Comparison of ENCODE assay signal across 1 cellular context in the genomic region with DNA sequence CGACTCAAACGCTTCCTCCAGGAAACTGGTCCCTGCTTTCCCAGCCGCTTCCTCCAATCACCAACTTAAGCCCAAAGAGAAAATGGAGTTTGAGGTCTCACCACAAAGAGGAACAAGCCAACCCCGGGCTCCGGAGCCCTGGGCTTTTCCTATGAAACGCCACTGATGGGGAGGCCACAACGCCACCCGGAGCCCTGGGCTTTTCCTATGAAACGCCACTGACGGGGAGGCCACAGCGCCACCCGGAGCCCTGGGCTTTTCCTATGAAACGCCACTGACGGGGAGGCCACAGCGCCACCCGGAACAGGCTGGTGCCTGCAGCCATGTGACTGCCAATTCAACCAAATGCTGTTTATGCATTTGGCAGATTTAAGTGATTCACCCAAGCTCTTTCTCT.
TF ChIP-seq lines count a peak whose summit lies in the region.

No MANE protein-coding gene starts in this region.

TF ChIP-seq in GM12878, 131 proteins besides CTCF, POLR2A, EP300 and RAD21 (continued from another document):
- TF ChIP-seq, protein P1, sequence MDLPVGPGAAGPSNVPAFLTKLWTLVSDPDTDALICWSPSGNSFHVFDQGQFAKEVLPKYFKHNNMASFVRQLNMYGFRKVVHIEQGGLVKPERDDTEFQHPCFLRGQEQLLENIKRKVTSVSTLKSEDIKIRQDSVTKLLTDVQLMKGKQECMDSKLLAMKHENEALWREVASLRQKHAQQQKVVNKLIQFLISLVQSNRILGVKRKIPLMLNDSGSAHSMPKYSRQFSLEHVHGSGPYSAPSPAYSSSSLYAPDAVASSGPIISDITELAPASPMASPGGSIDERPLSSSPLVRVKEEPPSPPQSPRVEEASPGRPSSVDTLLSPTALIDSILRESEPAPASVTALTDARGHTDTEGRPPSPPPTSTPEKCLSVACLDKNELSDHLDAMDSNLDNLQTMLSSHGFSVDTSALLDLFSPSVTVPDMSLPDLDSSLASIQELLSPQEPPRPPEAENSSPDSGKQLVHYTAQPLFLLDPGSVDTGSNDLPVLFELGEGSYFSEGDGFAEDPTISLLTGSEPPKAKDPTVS (IDR thresholded peaks at IDR 0.05; ENCODE audit: low read depth, low read length): no peak
- TF ChIP-seq, protein P2, sequence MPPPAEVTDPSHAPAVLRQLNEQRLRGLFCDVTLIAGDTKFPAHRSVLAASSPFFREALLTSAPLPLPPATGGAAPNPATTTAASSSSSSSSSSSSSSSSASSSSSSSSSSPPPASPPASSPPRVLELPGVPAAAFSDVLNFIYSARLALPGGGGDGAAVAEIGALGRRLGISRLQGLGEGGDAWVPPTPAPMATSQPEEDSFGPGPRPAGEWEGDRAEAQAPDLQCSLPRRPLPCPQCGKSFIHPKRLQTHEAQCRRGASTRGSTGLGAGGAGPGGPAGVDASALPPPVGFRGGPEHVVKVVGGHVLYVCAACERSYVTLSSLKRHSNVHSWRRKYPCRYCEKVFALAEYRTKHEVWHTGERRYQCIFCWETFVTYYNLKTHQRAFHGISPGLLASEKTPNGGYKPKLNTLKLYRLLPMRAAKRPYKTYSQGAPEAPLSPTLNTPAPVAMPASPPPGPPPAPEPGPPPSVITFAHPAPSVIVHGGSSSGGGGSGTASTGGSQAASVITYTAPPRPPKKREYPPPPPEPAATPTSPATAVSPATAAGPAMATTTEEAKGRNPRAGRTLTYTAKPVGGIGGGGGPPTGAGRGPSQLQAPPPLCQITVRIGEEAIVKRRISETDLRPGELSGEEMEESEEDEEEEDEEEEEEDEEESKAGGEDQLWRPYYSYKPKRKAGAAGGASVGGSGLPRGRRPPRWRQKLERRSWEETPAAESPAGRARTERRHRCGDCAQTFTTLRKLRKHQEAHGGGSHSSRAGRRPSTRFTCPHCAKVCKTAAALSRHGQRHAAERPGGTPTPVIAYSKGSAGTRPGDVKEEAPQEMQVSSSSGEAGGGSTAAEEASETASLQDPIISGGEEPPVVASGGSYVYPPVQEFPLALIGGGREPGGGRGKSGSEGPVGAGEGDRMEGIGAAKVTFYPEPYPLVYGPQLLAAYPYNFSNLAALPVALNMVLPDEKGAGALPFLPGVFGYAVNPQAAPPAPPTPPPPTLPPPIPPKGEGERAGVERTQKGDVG (CRISPR knock-in tag; IDR thresholded peaks at IDR 0.05): no peak
- no peak for TF ChIP-seq MTA2 (IDR thresholded peaks at IDR 0.05; ENCODE audit: low read depth)
- TF ChIP-seq RFX5 (IDR thresholded peaks at IDR 0.05; ENCODE audit: low read depth, low read length): no peak
- TF ChIP-seq BACH1 (IDR thresholded peaks at IDR 0.05; ENCODE audit: borderline replicate concordance): no peak
- TF ChIP-seq PAX8 (IDR thresholded peaks at IDR 0.05): no peak
- TF ChIP-seq IKZF2 (IDR thresholded peaks at IDR 0.05): no peak
- TF ChIP-seq YBX1 (IDR thresholded peaks at IDR 0.05): no peak
- TF ChIP-seq ATF7 (IDR thresholded peaks at IDR 0.05; ENCODE audit: low read depth): no peak
- TF ChIP-seq, protein P3, sequence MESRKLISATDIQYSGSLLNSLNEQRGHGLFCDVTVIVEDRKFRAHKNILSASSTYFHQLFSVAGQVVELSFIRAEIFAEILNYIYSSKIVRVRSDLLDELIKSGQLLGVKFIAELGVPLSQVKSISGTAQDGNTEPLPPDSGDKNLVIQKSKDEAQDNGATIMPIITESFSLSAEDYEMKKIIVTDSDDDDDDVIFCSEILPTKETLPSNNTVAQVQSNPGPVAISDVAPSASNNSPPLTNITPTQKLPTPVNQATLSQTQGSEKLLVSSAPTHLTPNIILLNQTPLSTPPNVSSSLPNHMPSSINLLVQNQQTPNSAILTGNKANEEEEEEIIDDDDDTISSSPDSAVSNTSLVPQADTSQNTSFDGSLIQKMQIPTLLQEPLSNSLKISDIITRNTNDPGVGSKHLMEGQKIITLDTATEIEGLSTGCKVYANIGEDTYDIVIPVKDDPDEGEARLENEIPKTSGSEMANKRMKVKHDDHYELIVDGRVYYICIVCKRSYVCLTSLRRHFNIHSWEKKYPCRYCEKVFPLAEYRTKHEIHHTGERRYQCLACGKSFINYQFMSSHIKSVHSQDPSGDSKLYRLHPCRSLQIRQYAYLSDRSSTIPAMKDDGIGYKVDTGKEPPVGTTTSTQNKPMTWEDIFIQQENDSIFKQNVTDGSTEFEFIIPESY (IDR thresholded peaks at IDR 0.05): no peak
- TF ChIP-seq, protein P4, sequence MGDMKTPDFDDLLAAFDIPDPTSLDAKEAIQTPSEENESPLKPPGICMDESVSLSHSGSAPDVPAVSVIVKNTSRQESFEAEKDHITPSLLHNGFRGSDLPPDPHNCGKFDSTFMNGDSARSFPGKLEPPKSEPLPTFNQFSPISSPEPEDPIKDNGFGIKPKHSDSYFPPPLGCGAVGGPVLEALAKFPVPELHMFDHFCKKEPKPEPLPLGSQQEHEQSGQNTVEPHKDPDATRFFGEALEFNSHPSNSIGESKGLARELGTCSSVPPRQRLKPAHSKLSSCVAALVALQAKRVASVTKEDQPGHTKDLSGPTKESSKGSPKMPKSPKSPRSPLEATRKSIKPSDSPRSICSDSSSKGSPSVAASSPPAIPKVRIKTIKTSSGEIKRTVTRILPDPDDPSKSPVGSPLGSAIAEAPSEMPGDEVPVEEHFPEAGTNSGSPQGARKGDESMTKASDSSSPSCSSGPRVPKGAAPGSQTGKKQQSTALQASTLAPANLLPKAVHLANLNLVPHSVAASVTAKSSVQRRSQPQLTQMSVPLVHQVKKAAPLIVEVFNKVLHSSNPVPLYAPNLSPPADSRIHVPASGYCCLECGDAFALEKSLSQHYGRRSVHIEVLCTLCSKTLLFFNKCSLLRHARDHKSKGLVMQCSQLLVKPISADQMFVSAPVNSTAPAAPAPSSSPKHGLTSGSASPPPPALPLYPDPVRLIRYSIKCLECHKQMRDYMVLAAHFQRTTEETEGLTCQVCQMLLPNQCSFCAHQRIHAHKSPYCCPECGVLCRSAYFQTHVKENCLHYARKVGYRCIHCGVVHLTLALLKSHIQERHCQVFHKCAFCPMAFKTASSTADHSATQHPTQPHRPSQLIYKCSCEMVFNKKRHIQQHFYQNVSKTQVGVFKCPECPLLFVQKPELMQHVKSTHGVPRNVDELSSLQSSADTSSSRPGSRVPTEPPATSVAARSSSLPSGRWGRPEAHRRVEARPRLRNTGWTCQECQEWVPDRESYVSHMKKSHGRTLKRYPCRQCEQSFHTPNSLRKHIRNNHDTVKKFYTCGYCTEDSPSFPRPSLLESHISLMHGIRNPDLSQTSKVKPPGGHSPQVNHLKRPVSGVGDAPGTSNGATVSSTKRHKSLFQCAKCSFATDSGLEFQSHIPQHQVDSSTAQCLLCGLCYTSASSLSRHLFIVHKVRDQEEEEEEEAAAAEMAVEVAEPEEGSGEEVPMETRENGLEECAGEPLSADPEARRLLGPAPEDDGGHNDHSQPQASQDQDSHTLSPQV (IDR thresholded peaks at IDR 0.05): no peak
- no peak for TF ChIP-seq CHD2 (IDR thresholded peaks at IDR 0.05; ENCODE audit: borderline replicate concordance, low read depth, low read length)
- TF ChIP-seq RUNX3 (IDR thresholded peaks at IDR 0.05; ENCODE audit: low read length): no peak
- TF ChIP-seq CBX5 (IDR thresholded peaks at IDR 0.05; ENCODE audit: low read depth): no peak
